ENCODE assay signal across 9 cellular contexts in genomic region chr16:67531247-67531646, GRCh38. TPM values are rescaled to one million over a fixed set of nuclear protein-coding genes. Genes with fewer than 3 reads are reported as not detected.
DNase-seq lines count a peak whose midpoint lies in the region; ATAC-seq, FAIRE-seq and TF ChIP-seq lines count a peak whose summit lies in the region.
"Had no signal": no experiment of that assay in that cellular context is flagged by ENCODE, and none has a peak within 500 bp of the region (broad histone marks: within the 10 kb centered on the region; RNA-seq: fewer than 3 reads in every experiment).

No MANE protein-coding gene starts in this region.

- H3K27ac Mint-ChIP-seq in astrocyte (ENCODE audit: unreplicated experiment), result peak overlapping the region; percentile 83

- peaks cover 6% of the 10 kb centered on the region for H3K36me3 Mint-ChIP-seq in astrocyte (ENCODE audit: low read depth, unreplicated experiment)

- no peak for TF ChIP-seq POLR2A in thyroid gland (IDR thresholded peaks at IDR 0.05)

- H3K18ac ChIP-seq in mesenchymal stem cell (ENCODE audit: low read depth in 1 of 2, low read length in 2 of 2), result no peak overlapping the region

- peak overlapping the region; percentile 84 for H3K27ac ChIP-seq in astrocyte (ENCODE audit: low read depth, low read length)
- H3K27ac ChIP-seq in mesenchymal stem cell (ENCODE audit: low read length, poor library complexity, severe bottlenecking), result peak overlapping the region; percentile 6
- peak overlapping the region in 2 of 3 donors; percentile 80 to 88 for H3K27ac ChIP-seq in thyroid gland
- H3K27ac ChIP-seq: 22Rv1 had no signal

- peaks cover 35% of the 10 kb centered on the region for H3K4me1 Mint-ChIP-seq in astrocyte (ENCODE audit: low read depth, unreplicated experiment)

- H3K9ac ChIP-seq in astrocyte (ENCODE audit: low read length) (peak overlapping the region; percentile 89), mesenchymal stem cell (ENCODE audit: low read length) (peak overlapping the region; percentile 96)

- peak overlapping the region; percentile 76 for H4K91ac ChIP-seq in mesenchymal stem cell (ENCODE audit: low read length)

- H3K4ac ChIP-seq in mesenchymal stem cell (ENCODE audit: low read depth in 1 of 2, low read length in 2 of 2), result no peak overlapping the region

- no peaks in the 10 kb centered on the region for H3K9me3 Mint-ChIP-seq in astrocyte (ENCODE audit: unreplicated experiment)

- H3K14ac ChIP-seq in mesenchymal stem cell (ENCODE audit: low read length in 2 of 2), result no peak overlapping the region

- no peak overlapping the region for H3K4me3 ChIP-seq in astrocyte (ENCODE audit: insufficient read depth, low read depth, low read length)
- H3K4me3 ChIP-seq in mesenchymal stem cell (ENCODE audit: insufficient read depth in 1 of 2, low read depth in 1 of 2, low read length in 2 of 2), result peak overlapping the region in 1 of 2 experiments; percentile 96
- no peak overlapping the region for H3K4me3 ChIP-seq in thyroid gland (replicated peaks in 1 of 3)

- peak overlapping the region; percentile 21 to 69 for H2BK12ac ChIP-seq in mesenchymal stem cell (ENCODE audit: low read length in 2 of 2)

- no peak for ATAC-seq in GM21367 (IDR thresholded peaks at IDR 0.05; ENCODE audit: unreplicated experiment)

- TF ChIP-seq CTCF in astrocyte (IDR thresholded peaks at IDR 0.05; ENCODE audit: insufficient read depth, low read depth, low read length) (no peak), thyroid gland (IDR thresholded peaks at IDR 0.05) (no peak)

- H2BK120ac ChIP-seq in mesenchymal stem cell (ENCODE audit: low read depth, low read length), result no peak overlapping the region

- WGBS in mesenchymal stem cell, result 97% methylated on average over 4 of the region's 4 CpGs
- 87% methylated on average over 4 of the region's 4 CpGs for WGBS in thyroid gland, 2 donors

- intact Hi-C loops in thyroid gland (cut with DNase I), result no loop called here

- H3K4me2 ChIP-seq in astrocyte (ENCODE audit: low read length) (peak overlapping the region; percentile 98), mesenchymal stem cell (ENCODE audit: low read length, poor library complexity, severe bottlenecking) (peak overlapping the region; percentile 97)

- no peak overlapping the region for H2BK5ac ChIP-seq in mesenchymal stem cell (ENCODE audit: low read depth, low read length, poor library complexity, severe bottlenecking)

- DNase-seq in SIG-M5 treated with dmso at 0.1 percent for 504 hours (lab: John Stamatoyannopoulos, UW; ENCODE audit: unreplicated experiment) (peak; percentile 64), SIG-M5 (lab: John Stamatoyannopoulos, UW) (no peak), astrocyte (ENCODE audit: low read depth) (no peak), mesenchymal stem cell (no peak), thyroid gland (no peak), superior temporal gyrus (ENCODE audit: extremely low spot score) (no peak), NCI-H524 (lab: John Stamatoyannopoulos, UW) (no peak)

- H3K79me1 ChIP-seq in mesenchymal stem cell (replicated peaks; ENCODE audit: low read length, poor library complexity, severe bottlenecking), result peaks cover 20% of the 10 kb centered on the region

- H3K27me3 ChIP-seq in astrocyte (ENCODE audit: insufficient read depth, low read length) (no peaks in the 10 kb centered on the region), mesenchymal stem cell (ENCODE audit: control insufficient read depth in 1 of 2, insufficient read depth in 1 of 2, low read length in 2 of 2) (no peaks in the 10 kb centered on the region), thyroid gland (no peaks in the 10 kb centered on the region)

- H4K20me1 ChIP-seq in astrocyte (ENCODE audit: insufficient read depth, low read length), result peaks cover 54% of the 10 kb centered on the region

- peaks cover 72% of the 10 kb centered on the region for H3K79me2 ChIP-seq in astrocyte (ENCODE audit: insufficient read depth, low read length)

- H3K9me3 ChIP-seq in astrocyte (ENCODE audit: insufficient read depth, low read depth, low read length) (no peaks in the 10 kb centered on the region), mesenchymal stem cell (ENCODE audit: control insufficient read depth, low read length) (no peaks in the 10 kb centered on the region), thyroid gland (no peaks in the 10 kb centered on the region)

- H2AFZ ChIP-seq in astrocyte (ENCODE audit: low read depth, low read length) (no peak overlapping the region), mesenchymal stem cell (ENCODE audit: low read depth, low read length) (no peak overlapping the region)

- H3K27me3 Mint-ChIP-seq in astrocyte (ENCODE audit: low read depth, unreplicated experiment), result no peaks in the 10 kb centered on the region

- H3K23ac ChIP-seq in mesenchymal stem cell (ENCODE audit: low read length in 2 of 2), result no peak overlapping the region

- H3K4me1 ChIP-seq in astrocyte (ENCODE audit: insufficient read depth, low read length), result peaks cover 32% of the 10 kb centered on the region
- peaks cover 40% of the 10 kb centered on the region for H3K4me1 ChIP-seq in mesenchymal stem cell (ENCODE audit: control insufficient read depth, insufficient read depth, low read depth, low read length)
- H3K4me1 ChIP-seq in thyroid gland, result peaks cover 31 to 48% of the 10 kb centered on the region in 2 donors

- no peak overlapping the region for H2BK15ac ChIP-seq in mesenchymal stem cell (ENCODE audit: low read depth, poor library complexity, severe bottlenecking)

- H3K4me3 Mint-ChIP-seq in astrocyte (ENCODE audit: unreplicated experiment), result peak overlapping the region; percentile 86

- H3K36me3 ChIP-seq in astrocyte (ENCODE audit: insufficient read depth, low read length) (no peaks in the 10 kb centered on the region), mesenchymal stem cell (ENCODE audit: control insufficient read depth in 1 of 2, insufficient read depth in 2 of 2, low read depth in 1 of 2, low read length in 2 of 2) (peaks cover 4 to 17% of the 10 kb centered on the region in 2 experiments), thyroid gland (no peaks in the 10 kb centered on the region)

- peak overlapping the region; percentile 1 for H2AK5ac ChIP-seq in mesenchymal stem cell (ENCODE audit: low read length, severe bottlenecking)

- FAIRE-seq in astrocyte (lab: Jason Lieb, UNC), result no peak

- peak overlapping the region; percentile 79 for H4K8ac ChIP-seq in mesenchymal stem cell (ENCODE audit: low read length)

RNA-seq across cellular contexts. Expression of gene RIPOR1, which starts 2.6 kb away (rescaled TPM):
- total RNA-seq in astrocyte (94.5 and 116 TPM in 2 replicates), thyroid gland (10 to 100 TPM; 21.3 to 57.1 (median 41.2) TPM)
- polyA plus RNA-seq in mesenchymal stem cell (2013, experiment 1 of 2), result 59.7 TPM
- 58.4 TPM for polyA plus RNA-seq in mesenchymal stem cell (2013, experiment 2 of 2)

RNA-seq across cellular contexts. Expression of gene CTCF, which starts 31.1 kb away (rescaled TPM):
- total RNA-seq in astrocyte (25.5 and 26.8 TPM in 2 replicates), thyroid gland (10 to 100 TPM; 37.2 to 52.1 (median 47.2) TPM)
- 19.8 TPM for polyA plus RNA-seq in mesenchymal stem cell (2013, experiment 1 of 2)
- 18.5 TPM for polyA plus RNA-seq in mesenchymal stem cell (2013, experiment 2 of 2)

RNA-seq across cellular contexts. Expression of gene AGRP, which starts 47.9 kb away (rescaled TPM):
- total RNA-seq in astrocyte (not detected in 2 replicates), thyroid gland (not detected)
- polyA plus RNA-seq in mesenchymal stem cell (2013, experiment 1 of 2), result not detected
- polyA plus RNA-seq in mesenchymal stem cell (2013, experiment 2 of 2), result not detected

RNA-seq across cellular contexts. Expression of gene ATP6V0D1, which starts 50.3 kb away (rescaled TPM):
- total RNA-seq in astrocyte (114 TPM in 2 replicates), thyroid gland (100 to 1,000 TPM; 110 to 238 (median 142) TPM)
- polyA plus RNA-seq in mesenchymal stem cell (2013, experiment 1 of 2), result 140 TPM
- polyA plus RNA-seq in mesenchymal stem cell (2013, experiment 2 of 2), result 136 TPM

Comparison
In these comparisons a context has a peak if more than half of its experiments do, and no peak if none do; other contexts are left out.
1. H3K27ac ChIP-seq: peak in every context shown above with its lines; median percentile 84 in astrocyte; 84 in thyroid gland; 6 in mesenchymal stem cell.